In genomic region chr11:93662177-93662575, GRCh38 we compare ENCODE assay signal across 8 cellular contexts. TPM values are rescaled to one million over a fixed set of nuclear protein-coding genes. Genes with fewer than 3 reads are reported as not detected.
DNase-seq lines count a peak whose midpoint lies in the region; ATAC-seq, FAIRE-seq and TF ChIP-seq lines count a peak whose summit lies in the region.

No MANE protein-coding gene starts in this region.

- H3K27me3 ChIP-seq in RWPE2 (ENCODE audit: insufficient read depth, poor library complexity, severe bottlenecking) = no peaks in the 10 kb centered on the region
- H3K27me3 ChIP-seq in small intestine (ENCODE audit: control insufficient read depth in 2 of 2, insufficient read depth in 2 of 2, low read length in 2 of 2) = no peaks in the 10 kb centered on the region

- WGBS in small intestine, 3 donors = 2 to 10% (median 3%) methylated on average over 4 of the region's 4 CpGs

- TF ChIP-seq CTCF in HFF-Myc (IDR thresholded peaks at IDR 0.05; ENCODE audit: low read depth, low read length, missing control alignments) = no peak
- no peak for TF ChIP-seq CTCF in RWPE2 (IDR thresholded peaks at IDR 0.05; ENCODE audit: poor library complexity, severe bottlenecking)
- no peak for TF ChIP-seq CTCF in fibroblast of pulmonary artery (IDR thresholded peaks at IDR 0.05; ENCODE audit: low read length, missing control alignments)

- H3K4me3 ChIP-seq in HFF-Myc (replicated peaks; ENCODE audit: low read depth, low read length) (peak overlapping the region; percentile 89), RWPE2 (ENCODE audit: severe bottlenecking) (peak overlapping the region; percentile 70), fibroblast of pulmonary artery (replicated peaks; ENCODE audit: low read depth, low read length) (peak overlapping the region; percentile 93), small intestine (ENCODE audit: low read depth in 1 of 2, low read length in 2 of 2) (peak overlapping the region; percentile 73 to 88)

- peaks cover 10% of the 10 kb centered on the region for H3K4me1 ChIP-seq in RWPE2 (ENCODE audit: insufficient read depth, poor library complexity, severe bottlenecking)
- H3K4me1 ChIP-seq in small intestine (ENCODE audit: control insufficient read depth in 2 of 2, insufficient read depth in 1 of 2, low read depth in 1 of 2, low read length in 1 of 2) = no peaks in the 10 kb centered on the region

- H3K36me3 ChIP-seq in RWPE2 (ENCODE audit: low read depth) (peaks cover 39% of the 10 kb centered on the region), small intestine (ENCODE audit: control insufficient read depth in 2 of 2, insufficient read depth in 2 of 2, low read length in 2 of 2) (no peaks in the 10 kb centered on the region)

- ATAC-seq in GM18508 (IDR thresholded peaks at IDR 0.05; ENCODE audit: insufficient read depth, unreplicated experiment) (peak; percentile 11), RWPE2 (ENCODE audit: low read depth) (no peak)

- FAIRE-seq in small intestine (lab: Jason Lieb, UNC) (no peak), urothelium cell line (lab: Jason Lieb, UNC) (no peak)

- H3K27ac ChIP-seq in RWPE2 (ENCODE audit: poor library complexity, severe bottlenecking) = peak overlapping the region; percentile 54
- H3K27ac ChIP-seq in small intestine (ENCODE audit: low read depth in 1 of 2, low read length in 1 of 2) = peak overlapping the region; percentile 78 to 95

- H3K9me3 ChIP-seq in RWPE2 (ENCODE audit: severe bottlenecking) = no peaks in the 10 kb centered on the region
- no peaks in the 10 kb centered on the region for H3K9me3 ChIP-seq in small intestine (ENCODE audit: control insufficient read depth, low read depth)

- DNase-seq in HFF-Myc (ENCODE audit: extremely low read depth, low read depth) = no peak
- DNase-seq in RWPE2 (ENCODE audit: low spot score) = no peak
- DNase-seq in fibroblast of pulmonary artery (ENCODE audit: low read depth) = no peak
- no peak for DNase-seq in small intestine
- DNase-seq in stimulated activated CD4-positive, alpha-beta T cell treated with anti-CD3 and anti-CD28 coated beads, Interleukin-4, amount 100 ng/mL, for 4 hours = no peak
- DNase-seq in SK-N-DZ (ENCODE audit: low spot score) = no peak
- no peak for DNase-seq in urothelium cell line (ENCODE audit: low spot score)

RNA-seq across cellular contexts. Expression of gene CEP295, which starts 0.7 kb away (rescaled TPM):
- 1 to 10 TPM; 5.4 to 6.9 (median 5.7) TPM for polyA plus RNA-seq in small intestine
- polyA plus RNA-seq in SK-N-DZ (2014; cell fraction: cytosol; rRNA removed) = 31.2 and 41.7 TPM in 2 replicates
- polyA plus RNA-seq in SK-N-DZ (2014; cell fraction: nucleus; rRNA removed) = 49.8 and 65.4 TPM in 2 replicates
